In genomic region chr14:24233538-24233866, GRCh38 we compare ENCODE assay signal across 8 cellular contexts. TPM values are rescaled to one million over a fixed set of nuclear protein-coding genes. Genes with fewer than 3 reads are reported as not detected.
DNase-seq lines count a peak whose midpoint lies in the region; ATAC-seq and TF ChIP-seq lines count a peak whose summit lies in the region.

No MANE protein-coding gene starts in this region.

- no peak overlapping the region for H3K18ac ChIP-seq in mesendoderm (ENCODE audit: low read length)

- ATAC-seq in heart right ventricle (no peak), Right ventricle myocardium superior (ENCODE audit: poor library complexity) (no peak), HG02678 (IDR thresholded peaks at IDR 0.05; ENCODE audit: unreplicated experiment) (no peak)

- H4K5ac ChIP-seq in mesendoderm (ENCODE audit: low read length), result no peak overlapping the region

- no peak overlapping the region for H2BK15ac ChIP-seq in mesendoderm (replicated peaks; ENCODE audit: low read depth)

- peak overlapping the region; percentile 78 for H3K4me2 ChIP-seq in mesendoderm (ENCODE audit: low read length)

- H3K4me3 ChIP-seq in heart right ventricle (peak overlapping the region; percentile 65 to 97 (median 91)), astrocyte of the spinal cord (ENCODE audit: low read depth, low read length) (peak overlapping the region; percentile 81), mesendoderm (ENCODE audit: low read length) (no peak overlapping the region)

- H3K9me3 ChIP-seq in heart right ventricle, result no peaks in the 10 kb centered on the region

- intact Hi-C loops in heart right ventricle (cut with DNase I), result loop anchor here in 2 of 10 donors (2.0 to 10.0 kb wide), 2 partner anchors 45 to 201 kb away; partner anchors contain the start of gene IPO4 (in 1 of the 2)
- intact Hi-C loops in Right ventricle myocardium superior (cut with DNase I), result no loop called here

- H3K9ac ChIP-seq in mesendoderm (ENCODE audit: low read length), result peak overlapping the region; percentile 95

- in situ Hi-C loops in astrocyte of the spinal cord (cut with HindIII; ENCODE audit: low sequenced_read_pairs), result no loop called here

- H3K27me3 ChIP-seq in heart right ventricle (no peaks in the 10 kb centered on the region), mesendoderm (ENCODE audit: insufficient read depth, low read length, poor library complexity) (no peaks in the 10 kb centered on the region)

- peaks cover 18 to 60% (median 40%) of the 10 kb centered on the region in 9 donors for H3K4me1 ChIP-seq in heart right ventricle
- H3K4me1 ChIP-seq in mesendoderm (ENCODE audit: control insufficient read depth, low read depth, low read length), result peaks cover 2% of the 10 kb centered on the region

- H3K79me2 ChIP-seq in mesendoderm (ENCODE audit: control insufficient read depth, insufficient read depth, low read length), result peaks cover 18% of the 10 kb centered on the region

- H2AK5ac ChIP-seq in mesendoderm (ENCODE audit: low read length), result no peak overlapping the region

- H3K56ac ChIP-seq in mesendoderm (ENCODE audit: low read length), result peak overlapping the region; percentile 97

- H3K79me1 ChIP-seq in mesendoderm (ENCODE audit: low read length), result peaks cover 9% of the 10 kb centered on the region

- H4K8ac ChIP-seq in mesendoderm (ENCODE audit: low read depth, low read length), result no peak overlapping the region

- no peak overlapping the region for H2BK120ac ChIP-seq in mesendoderm (ENCODE audit: low read depth, low read length)

- DNase-seq in heart right ventricle (no peak), Right ventricle myocardium superior (no peak), astrocyte of the spinal cord (ENCODE audit: low read depth, low spot score) (no peak), mesendoderm (peak; percentile 24), UCSD-AML1 (lab: John Stamatoyannopoulos, UW; ENCODE audit: unreplicated experiment) (no peak), NCI-H345 (lab: John Stamatoyannopoulos, UW) (no peak), SHP77 treated with DMSO at 0.1 percent for 48 hours (lab: John Stamatoyannopoulos, UW) (no peak)

- H3K36me3 ChIP-seq in heart right ventricle (peaks cover 0 to 45% (median 29%) of the 10 kb centered on the region in 9 donors), mesendoderm (ENCODE audit: control insufficient read depth, insufficient read depth, low read length) (no peaks in the 10 kb centered on the region)

- no peak overlapping the region for H3K4ac ChIP-seq in mesendoderm (ENCODE audit: low read depth, low read length)

- TF ChIP-seq CTCF in heart right ventricle (IDR thresholded peaks at IDR 0.05) (no peak), astrocyte of the spinal cord (IDR thresholded peaks at IDR 0.05; ENCODE audit: low read depth, low read length) (no peak)

- H3K27ac ChIP-seq in heart right ventricle (peak overlapping the region in 8 of 10 donors; percentile 89 to 97 (median 90)), mesendoderm (ENCODE audit: low read depth, low read length) (no peak overlapping the region)

- 63 to 73% methylated on average over 2 of the region's 2 CpGs for WGBS in heart right ventricle, 2 donors
- WGBS in mesendoderm (ENCODE audit: extremely low coverage, insufficient coverage, low lambda C conversion rate), result no CpG with 5 or more reads among the region's 2 CpGs

- H2BK5ac ChIP-seq in mesendoderm (ENCODE audit: low read length), result no peak overlapping the region

- H3K23ac ChIP-seq in mesendoderm (ENCODE audit: low read length), result no peak overlapping the region

RNA-seq across cellular contexts. Expression of gene GMPR2, which starts 0.8 kb away (rescaled TPM):
- total RNA-seq in heart right ventricle (10 to 100 TPM; 28.6 to 46.9 (median 33.5) TPM), Right ventricle myocardium superior (26.2 TPM)
- 10 to 100 TPM; 26.4 to 27.3 TPM for polyA plus RNA-seq in heart right ventricle
- 61.7 TPM for polyA plus RNA-seq in mesendoderm (2013, experiment 1 of 2)
- 58.8 TPM for polyA plus RNA-seq in mesendoderm (2013, experiment 2 of 2)

RNA-seq across cellular contexts. Expression of gene NEDD8, which starts 1.3 kb away (rescaled TPM):
- total RNA-seq in heart right ventricle, result 100 to 1,000 TPM; 178 to 228 (median 199) TPM
- polyA plus RNA-seq in heart right ventricle, result 100 to 1,000 TPM; 154 to 325 TPM
- total RNA-seq in Right ventricle myocardium superior, result 212 TPM
- polyA plus RNA-seq in mesendoderm (2013, experiment 1 of 2), result 326 TPM
- polyA plus RNA-seq in mesendoderm (2013, experiment 2 of 2), result 329 TPM

RNA-seq across cellular contexts. Expression of gene TINF2, which starts 8.9 kb away (rescaled TPM):
- total RNA-seq in heart right ventricle (10 to 100 TPM; 36.8 to 56.4 (median 40.5) TPM), Right ventricle myocardium superior (28.7 TPM)
- 10 to 100 TPM; 19.3 to 44.0 TPM for polyA plus RNA-seq in heart right ventricle
- 34.7 TPM for polyA plus RNA-seq in mesendoderm (2013, experiment 1 of 2)
- 36.3 TPM for polyA plus RNA-seq in mesendoderm (2013, experiment 2 of 2)

RNA-seq across cellular contexts. Expression of gene MDP1, which starts 17.6 kb away (rescaled TPM):
- total RNA-seq in heart right ventricle (10 to 100 TPM; 13.9 to 22.9 (median 18.9) TPM), Right ventricle myocardium superior (18.9 TPM)
- 10 to 100 TPM; 23.0 to 23.5 TPM for polyA plus RNA-seq in heart right ventricle
- 31.6 TPM for polyA plus RNA-seq in mesendoderm (2013, experiment 1 of 2)
- 33.1 TPM for polyA plus RNA-seq in mesendoderm (2013, experiment 2 of 2)

RNA-seq across cellular contexts. Expression of gene CHMP4A, which starts 20.2 kb away (rescaled TPM):
- 10 to 100 TPM; 23.4 to 35.3 (median 29.4) TPM for total RNA-seq in heart right ventricle
- 10 to 100 TPM; 34.3 to 80.8 TPM for polyA plus RNA-seq in heart right ventricle
- total RNA-seq in Right ventricle myocardium superior, result 26.6 TPM
- 33.5 TPM for polyA plus RNA-seq in mesendoderm (2013, experiment 1 of 2)
- polyA plus RNA-seq in mesendoderm (2013, experiment 2 of 2), result 32.5 TPM
